In genomic region chr13:44273216-44273615, GRCh38 we compare ENCODE assay signal across 13 cellular contexts.
DNase-seq lines count a peak whose midpoint lies in the region; ATAC-seq and TF ChIP-seq lines count a peak whose summit lies in the region.
"Had no signal": no experiment of that assay in that cellular context is flagged by ENCODE, and none has a peak within 500 bp of the region (broad histone marks: within the 10 kb centered on the region; RNA-seq: fewer than 3 reads in every experiment).

No MANE protein-coding gene starts in this region.

- H3K27me3 Mint-ChIP-seq in stimulated activated naive CD8-positive, alpha-beta T cell treated with anti-CD3 and anti-CD28 coated beads, Interleukin-15, Interleukin-2, amounts not matched to agents 100 ng/mL and 50 ng/mL, for 24 hours, result peaks cover 5% of the 10 kb centered on the region
- peaks cover 15% of the 10 kb centered on the region for H3K27me3 Mint-ChIP-seq in central memory CD8-positive, alpha-beta T cell
- H3K27me3 Mint-ChIP-seq in nephron progenitor cell (ENCODE audit: low read depth, poor library complexity), result peaks cover 5% of the 10 kb centered on the region

- peaks cover 48% of the 10 kb centered on the region for H3K4me1 Mint-ChIP-seq in stimulated activated naive CD8-positive, alpha-beta T cell treated with anti-CD3 and anti-CD28 coated beads, Interleukin-15, Interleukin-2, amounts not matched to agents 100 ng/mL and 50 ng/mL, for 24 hours (ENCODE audit: low read depth)
- peaks cover 17% of the 10 kb centered on the region for H3K4me1 Mint-ChIP-seq in central memory CD8-positive, alpha-beta T cell
- H3K4me1 Mint-ChIP-seq in nephron progenitor cell, result peaks cover 53% of the 10 kb centered on the region

- H3K9me3 Mint-ChIP-seq in stimulated activated naive CD8-positive, alpha-beta T cell treated with anti-CD3 and anti-CD28 coated beads, Interleukin-15, Interleukin-2, amounts not matched to agents 100 ng/mL and 50 ng/mL, for 24 hours, result no peaks in the 10 kb centered on the region
- H3K9me3 Mint-ChIP-seq in central memory CD8-positive, alpha-beta T cell, result no peaks in the 10 kb centered on the region
- no peaks in the 10 kb centered on the region for H3K9me3 Mint-ChIP-seq in nephron progenitor cell

- H3K27ac Mint-ChIP-seq in stimulated activated naive CD8-positive, alpha-beta T cell treated with anti-CD3 and anti-CD28 coated beads, Interleukin-15, Interleukin-2, amounts not matched to agents 100 ng/mL and 50 ng/mL, for 24 hours, result peak overlapping the region; percentile 59
- peak overlapping the region; percentile 88 for H3K27ac Mint-ChIP-seq in central memory CD8-positive, alpha-beta T cell (ENCODE audit: low read depth)
- peak overlapping the region; percentile 87 for H3K27ac Mint-ChIP-seq in nephron progenitor cell

- H3K4me3 Mint-ChIP-seq in stimulated activated naive CD8-positive, alpha-beta T cell treated with anti-CD3 and anti-CD28 coated beads, Interleukin-15, Interleukin-2, amounts not matched to agents 100 ng/mL and 50 ng/mL, for 24 hours, result no peak overlapping the region
- H3K4me3 Mint-ChIP-seq in central memory CD8-positive, alpha-beta T cell, result no peak overlapping the region
- no peak overlapping the region for H3K4me3 Mint-ChIP-seq in nephron progenitor cell

- no peak for ATAC-seq in stimulated activated naive CD8-positive, alpha-beta T cell treated with anti-CD3 and anti-CD28 coated beads, Interleukin-15, Interleukin-2, amounts not matched to agents 100 U/mL and 50 U/mL, for 24 hours
- no peak for ATAC-seq in central memory CD8-positive, alpha-beta T cell (replicated peaks; ENCODE audit: extremely low read depth, poor library complexity, severe bottlenecking)

- no peaks in the 10 kb centered on the region for H3K36me3 Mint-ChIP-seq in stimulated activated naive CD8-positive, alpha-beta T cell treated with anti-CD3 and anti-CD28 coated beads, Interleukin-15, Interleukin-2, amounts not matched to agents 100 ng/mL and 50 ng/mL, for 24 hours (ENCODE audit: low read depth)
- H3K36me3 Mint-ChIP-seq in central memory CD8-positive, alpha-beta T cell (ENCODE audit: insufficient read depth), result peaks cover 2% of the 10 kb centered on the region
- no peaks in the 10 kb centered on the region for H3K36me3 Mint-ChIP-seq in nephron progenitor cell (ENCODE audit: low read depth)

- no peak for DNase-seq in stimulated activated naive CD8-positive, alpha-beta T cell treated with anti-CD3 and anti-CD28 coated beads, Interleukin-15, Interleukin-2, amounts not matched to agents 100 U/mL and 50 U/mL, for 24 hours
- no peak for DNase-seq in central memory CD8-positive, alpha-beta T cell (ENCODE audit: low spot score in 2 of 2)
- no peak for DNase-seq in nephron progenitor cell
- DNase-seq in NCI-H1417 treated with DMSO at 0.1 percent for 48 hours (lab: John Stamatoyannopoulos, UW), result no peak
- DNase-seq in amygdala (lab: John Stamatoyannopoulos, UW), result no peak
- DNase-seq in NCI-H1105 (lab: John Stamatoyannopoulos, UW), result no peak
- no peak for DNase-seq in NCI-H526 treated with DMSO at 0.1 percent for 48 hours (lab: John Stamatoyannopoulos, UW)
- DNase-seq: islet precursor cell, NCI-H2029 treated with DMSO at 0.1 percent for 48 hours, NCI-H526, posterior cingulate gyrus, testis had no signal

- no peak for TF ChIP-seq CTCF in nephron progenitor cell (IDR thresholded peaks at IDR 0.05)
